In genomic region chr11:46936138-46937110, GRCh38 we compare ENCODE assay signal across 1 cellular context.
TF ChIP-seq lines count a peak whose summit lies in the region.

Gene CSTPP1 (plus strand): TSS chr11:46936761. CDS start chr11:46936806, 45 bp downstream.

TF ChIP-seq in K562, 482 proteins besides CTCF, POLR2A, EP300 and RAD21 (continued from another document and continues in another):
- TF ChIP-seq PRDM10 (IDR thresholded peaks at IDR 0.05; ENCODE audit: partially characterized antibody), result peak; percentile 70
- peak; percentile 93 for TF ChIP-seq DIDO1 (tag; IDR thresholded peaks at IDR 0.05; ENCODE audit: low read depth)
- no peak for TF ChIP-seq CREB3L1 (IDR thresholded peaks at IDR 0.05; ENCODE audit: borderline replicate concordance, low read depth)
- TF ChIP-seq NFRKB (IDR thresholded peaks at IDR 0.05; ENCODE audit: low read depth), result no peak
- TF ChIP-seq ETS2 (tag; IDR thresholded peaks at IDR 0.05; ENCODE audit: borderline replicate concordance, poor library complexity, severe bottlenecking), result no peak
- no peak for TF ChIP-seq CBFA2T3 (IDR thresholded peaks at IDR 0.05)
- TF ChIP-seq U2AF2 (optimal IDR thresholded peaks at IDR 0.05; ENCODE audit: low read depth, low read length), result no peak
- TF ChIP-seq TOE1 (IDR thresholded peaks at IDR 0.05; ENCODE audit: borderline replicate concordance), result peak; percentile 78; the same call in 1 of the 2 replicates
- no peak for TF ChIP-seq TOE1 (CRISPR knock-in tag; IDR thresholded peaks at IDR 0.05; ENCODE audit: borderline replicate concordance, low read depth)
- no peak for TF ChIP-seq GATAD2A (IDR thresholded peaks at IDR 0.05)
- TF ChIP-seq FOXO4 (CRISPR knock-in tag; IDR thresholded peaks at IDR 0.05), result no peak
- TF ChIP-seq MITF (IDR thresholded peaks at IDR 0.05), result no peak
- TF ChIP-seq BRF2 (IDR thresholded peaks at IDR 0.05; ENCODE audit: borderline replicate concordance, insufficient read depth, insufficient read length), result no peak
- TF ChIP-seq ZNF280A (IDR thresholded peaks at IDR 0.05; ENCODE audit: low read depth, partially characterized antibody), result no peak
- TF ChIP-seq PURB (CRISPR knock-in tag; IDR thresholded peaks at IDR 0.05; ENCODE audit: low read depth), result no peak
- no peak for TF ChIP-seq ZBTB9 (CRISPR knock-in tag; IDR thresholded peaks at IDR 0.05)
- peak in 1 of 2 experiments; percentile 42; a peak in 2 of 4 replicates for TF ChIP-seq ZMIZ1 (IDR thresholded peaks at IDR 0.05; ENCODE audit: low read depth in 2 of 2, low read length in 2 of 2)
- TF ChIP-seq THRAP3 (IDR thresholded peaks at IDR 0.05; ENCODE audit: borderline replicate concordance), result no peak
- no peak for TF ChIP-seq RUNX1 (IDR thresholded peaks at IDR 0.05; ENCODE audit: low read depth)
- no peak for TF ChIP-seq ARHGAP35 (IDR thresholded peaks at IDR 0.05; ENCODE audit: partially characterized antibody)
- TF ChIP-seq E2F6 (IDR thresholded peaks at IDR 0.05; ENCODE audit: borderline replicate concordance in 1 of 2, extremely low read depth in 1 of 2, insufficient read depth in 1 of 2, insufficient read length in 1 of 2, low read depth in 1 of 2, low read length in 1 of 2, poor library complexity in 1 of 2, severe bottlenecking in 1 of 2), result no peak
- TF ChIP-seq AFF1 (IDR thresholded peaks at IDR 0.05; ENCODE audit: low read depth in 1 of 2, partially characterized antibody in 2 of 2), result no peak
- peak in 1 of 2 experiments; percentile 89; a peak in 2 of 4 replicates for TF ChIP-seq RCOR1 (IDR thresholded peaks at IDR 0.05; ENCODE audit: borderline replicate concordance in 1 of 2, low read depth in 2 of 2, low read length in 2 of 2)
- TF ChIP-seq CREM (IDR thresholded peaks at IDR 0.05; ENCODE audit: low read depth), result peak; percentile 85
- no peak for TF ChIP-seq CHD1 (IDR thresholded peaks at IDR 0.05; ENCODE audit: low read length)
- TF ChIP-seq ZBTB5 (IDR thresholded peaks at IDR 0.05), result no peak
- TF ChIP-seq RFX1 (IDR thresholded peaks at IDR 0.05), result peak; percentile 99
- peak; percentile 96; the same call in 1 of the 2 replicates for TF ChIP-seq XRCC5 (IDR thresholded peaks at IDR 0.05; ENCODE audit: low read depth, low read length)
- no peak for TF ChIP-seq HSF4 (CRISPR knock-in tag; IDR thresholded peaks at IDR 0.05; ENCODE audit: borderline replicate concordance)
